1 cellular context compared by ENCODE assay signal in the genomic region with DNA sequence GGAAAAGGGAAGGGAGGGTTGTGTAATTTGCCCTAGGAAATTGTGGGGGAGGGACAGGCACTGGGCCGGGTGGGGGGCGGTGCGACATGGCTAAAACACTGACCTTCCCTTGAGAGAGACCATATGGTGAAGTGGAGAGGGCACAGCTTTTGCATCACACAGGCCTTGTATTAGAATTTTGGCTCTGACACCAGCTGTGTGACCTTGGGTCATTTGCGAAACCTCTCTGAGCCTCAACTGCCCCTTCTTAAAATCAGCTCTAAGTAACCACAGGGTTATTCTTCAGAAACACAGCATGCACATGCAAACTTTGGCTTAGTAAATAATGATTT.
TF ChIP-seq lines count a peak whose summit lies in the region.

No MANE protein-coding gene starts in this region.

TF ChIP-seq in HepG2, 621 proteins besides CTCF, POLR2A, EP300 and RAD21:
- TF ChIP-seq HES4 (CRISPR knock-in tag; IDR thresholded peaks at IDR 0.05; ENCODE audit: borderline replicate concordance) (no peak), ZNF768 (CRISPR knock-in tag; IDR thresholded peaks at IDR 0.05) (peak; percentile 35; the same call in 1 of the 2 replicates)
